In the genomic region with DNA sequence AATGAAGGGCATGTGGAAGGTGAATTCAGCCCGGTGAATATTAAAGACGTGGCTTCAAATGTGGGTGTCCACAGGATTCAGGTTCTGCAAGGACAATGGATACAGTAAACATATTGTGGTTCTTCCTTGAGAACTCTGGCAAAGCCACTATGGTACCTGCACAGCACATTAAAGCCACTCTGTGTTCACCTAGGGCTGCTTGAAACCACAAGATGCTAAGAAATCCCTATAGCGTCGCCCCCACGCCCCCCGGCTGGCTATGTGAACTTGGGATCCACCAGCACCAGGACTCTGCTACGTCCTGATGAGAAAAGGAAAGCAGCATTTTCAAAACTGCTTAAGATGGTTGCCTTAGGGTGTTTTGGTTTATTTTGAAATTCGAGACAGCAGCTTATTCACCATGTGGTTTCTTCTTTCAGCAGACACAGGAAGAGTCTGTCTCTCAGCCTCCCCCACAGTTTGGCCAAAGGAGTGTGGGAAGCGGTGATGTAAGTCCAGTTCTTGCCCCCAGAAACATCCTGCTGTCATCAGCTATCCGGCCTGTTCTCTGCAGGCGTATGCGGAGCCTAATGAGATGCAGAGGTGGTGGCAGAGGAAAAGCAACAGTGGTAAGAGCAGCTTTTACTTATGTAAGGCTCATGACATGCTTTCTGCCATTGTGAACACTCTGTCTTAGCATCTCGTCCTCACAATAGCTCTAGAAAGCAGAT, we compare ENCODE assay signal across 1 cellular context.
TF ChIP-seq lines count a peak whose summit lies in the region.

No MANE protein-coding gene starts in this region.

TF ChIP-seq in K562, 482 proteins besides CTCF, POLR2A, EP300 and RAD21 (continued from another document and continues in another):
- TF ChIP-seq, protein P1, sequence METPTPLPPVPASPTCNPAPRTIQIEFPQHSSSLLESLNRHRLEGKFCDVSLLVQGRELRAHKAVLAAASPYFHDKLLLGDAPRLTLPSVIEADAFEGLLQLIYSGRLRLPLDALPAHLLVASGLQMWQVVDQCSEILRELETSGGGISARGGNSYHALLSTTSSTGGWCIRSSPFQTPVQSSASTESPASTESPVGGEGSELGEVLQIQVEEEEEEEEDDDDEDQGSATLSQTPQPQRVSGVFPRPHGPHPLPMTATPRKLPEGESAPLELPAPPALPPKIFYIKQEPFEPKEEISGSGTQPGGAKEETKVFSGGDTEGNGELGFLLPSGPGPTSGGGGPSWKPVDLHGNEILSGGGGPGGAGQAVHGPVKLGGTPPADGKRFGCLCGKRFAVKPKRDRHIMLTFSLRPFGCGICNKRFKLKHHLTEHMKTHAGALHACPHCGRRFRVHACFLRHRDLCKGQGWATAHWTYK (CRISPR knock-in tag; IDR thresholded peaks at IDR 0.05) = no peak
- TF ChIP-seq TOE1 (IDR thresholded peaks at IDR 0.05; ENCODE audit: borderline replicate concordance) = no peak
- TF ChIP-seq TOE1 (CRISPR knock-in tag; IDR thresholded peaks at IDR 0.05; ENCODE audit: borderline replicate concordance, low read depth) = no peak
- TF ChIP-seq STAT5B (CRISPR knock-in tag; IDR thresholded peaks at IDR 0.05) = no peak
- TF ChIP-seq, protein P2, sequence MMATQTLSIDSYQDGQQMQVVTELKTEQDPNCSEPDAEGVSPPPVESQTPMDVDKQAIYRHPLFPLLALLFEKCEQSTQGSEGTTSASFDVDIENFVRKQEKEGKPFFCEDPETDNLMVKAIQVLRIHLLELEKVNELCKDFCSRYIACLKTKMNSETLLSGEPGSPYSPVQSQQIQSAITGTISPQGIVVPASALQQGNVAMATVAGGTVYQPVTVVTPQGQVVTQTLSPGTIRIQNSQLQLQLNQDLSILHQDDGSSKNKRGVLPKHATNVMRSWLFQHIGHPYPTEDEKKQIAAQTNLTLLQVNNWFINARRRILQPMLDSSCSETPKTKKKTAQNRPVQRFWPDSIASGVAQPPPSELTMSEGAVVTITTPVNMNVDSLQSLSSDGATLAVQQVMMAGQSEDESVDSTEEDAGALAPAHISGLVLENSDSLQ (IDR thresholded peaks at IDR 0.05) = no peak
- peak; percentile 43; the same call in 1 of the 2 replicates for TF ChIP-seq KLF16 (IDR thresholded peaks at IDR 0.05)
- no peak for TF ChIP-seq CAMTA2 (CRISPR knock-in tag; conservative IDR thresholded peaks at IDR 0.05)
- peak; percentile 70; the same call in 1 of the 2 replicates for TF ChIP-seq ZNF175 (CRISPR knock-in tag; IDR thresholded peaks at IDR 0.05; ENCODE audit: low read depth)
- TF ChIP-seq, protein P3, sequence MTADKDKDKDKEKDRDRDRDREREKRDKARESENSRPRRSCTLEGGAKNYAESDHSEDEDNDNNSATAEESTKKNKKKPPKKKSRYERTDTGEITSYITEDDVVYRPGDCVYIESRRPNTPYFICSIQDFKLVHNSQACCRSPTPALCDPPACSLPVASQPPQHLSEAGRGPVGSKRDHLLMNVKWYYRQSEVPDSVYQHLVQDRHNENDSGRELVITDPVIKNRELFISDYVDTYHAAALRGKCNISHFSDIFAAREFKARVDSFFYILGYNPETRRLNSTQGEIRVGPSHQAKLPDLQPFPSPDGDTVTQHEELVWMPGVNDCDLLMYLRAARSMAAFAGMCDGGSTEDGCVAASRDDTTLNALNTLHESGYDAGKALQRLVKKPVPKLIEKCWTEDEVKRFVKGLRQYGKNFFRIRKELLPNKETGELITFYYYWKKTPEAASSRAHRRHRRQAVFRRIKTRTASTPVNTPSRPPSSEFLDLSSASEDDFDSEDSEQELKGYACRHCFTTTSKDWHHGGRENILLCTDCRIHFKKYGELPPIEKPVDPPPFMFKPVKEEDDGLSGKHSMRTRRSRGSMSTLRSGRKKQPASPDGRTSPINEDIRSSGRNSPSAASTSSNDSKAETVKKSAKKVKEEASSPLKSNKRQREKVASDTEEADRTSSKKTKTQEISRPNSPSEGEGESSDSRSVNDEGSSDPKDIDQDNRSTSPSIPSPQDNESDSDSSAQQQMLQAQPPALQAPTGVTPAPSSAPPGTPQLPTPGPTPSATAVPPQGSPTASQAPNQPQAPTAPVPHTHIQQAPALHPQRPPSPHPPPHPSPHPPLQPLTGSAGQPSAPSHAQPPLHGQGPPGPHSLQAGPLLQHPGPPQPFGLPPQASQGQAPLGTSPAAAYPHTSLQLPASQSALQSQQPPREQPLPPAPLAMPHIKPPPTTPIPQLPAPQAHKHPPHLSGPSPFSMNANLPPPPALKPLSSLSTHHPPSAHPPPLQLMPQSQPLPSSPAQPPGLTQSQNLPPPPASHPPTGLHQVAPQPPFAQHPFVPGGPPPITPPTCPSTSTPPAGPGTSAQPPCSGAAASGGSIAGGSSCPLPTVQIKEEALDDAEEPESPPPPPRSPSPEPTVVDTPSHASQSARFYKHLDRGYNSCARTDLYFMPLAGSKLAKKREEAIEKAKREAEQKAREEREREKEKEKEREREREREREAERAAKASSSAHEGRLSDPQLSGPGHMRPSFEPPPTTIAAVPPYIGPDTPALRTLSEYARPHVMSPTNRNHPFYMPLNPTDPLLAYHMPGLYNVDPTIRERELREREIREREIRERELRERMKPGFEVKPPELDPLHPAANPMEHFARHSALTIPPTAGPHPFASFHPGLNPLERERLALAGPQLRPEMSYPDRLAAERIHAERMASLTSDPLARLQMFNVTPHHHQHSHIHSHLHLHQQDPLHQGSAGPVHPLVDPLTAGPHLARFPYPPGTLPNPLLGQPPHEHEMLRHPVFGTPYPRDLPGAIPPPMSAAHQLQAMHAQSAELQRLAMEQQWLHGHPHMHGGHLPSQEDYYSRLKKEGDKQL (CRISPR knock-in tag; IDR thresholded peaks at IDR 0.05; ENCODE audit: borderline replicate concordance) = no peak
- peak in 1 of 2 experiments; percentile 56; a peak in 1 of 4 replicates for TF ChIP-seq MAZ (CRISPR knock-in tag; conservative IDR thresholded peaks at IDR 0.05 in 1 of 2, IDR thresholded peaks at IDR 0.05 in 1 of 2)
- peak; percentile 27; the same call in 1 of the 2 replicates for TF ChIP-seq EGR1 (conservative IDR thresholded peaks at IDR 0.05)
- no peak for TF ChIP-seq MTF1 (CRISPR knock-in tag; IDR thresholded peaks at IDR 0.05; ENCODE audit: borderline replicate concordance)
- TF ChIP-seq RBM25 (IDR thresholded peaks at IDR 0.05; ENCODE audit: low read depth, low read length, severe bottlenecking) = no peak
- TF ChIP-seq ZC3H4 (CRISPR knock-in tag; IDR thresholded peaks at IDR 0.05; ENCODE audit: borderline replicate concordance) = no peak
- TF ChIP-seq BHLHE40 (IDR thresholded peaks at IDR 0.05; ENCODE audit: low read length) = no peak
- TF ChIP-seq, protein P4, sequence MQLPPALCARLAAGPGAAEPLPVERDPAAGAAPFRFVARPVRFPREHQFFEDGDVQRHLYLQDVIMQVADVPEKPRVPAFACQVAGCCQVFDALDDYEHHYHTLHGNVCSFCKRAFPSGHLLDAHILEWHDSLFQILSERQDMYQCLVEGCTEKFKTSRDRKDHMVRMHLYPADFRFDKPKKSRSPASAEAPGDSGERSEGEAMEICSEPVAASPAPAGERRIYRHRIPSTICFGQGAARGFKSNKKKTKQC (CRISPR knock-in tag; IDR thresholded peaks at IDR 0.05) = no peak; the same call in 1 of the 2 replicates
- 0 out of 2 replicates have a peak, but pooled peaks have one; percentile 25 for TF ChIP-seq ATF7 (IDR thresholded peaks at IDR 0.05)
- TF ChIP-seq, protein P5, sequence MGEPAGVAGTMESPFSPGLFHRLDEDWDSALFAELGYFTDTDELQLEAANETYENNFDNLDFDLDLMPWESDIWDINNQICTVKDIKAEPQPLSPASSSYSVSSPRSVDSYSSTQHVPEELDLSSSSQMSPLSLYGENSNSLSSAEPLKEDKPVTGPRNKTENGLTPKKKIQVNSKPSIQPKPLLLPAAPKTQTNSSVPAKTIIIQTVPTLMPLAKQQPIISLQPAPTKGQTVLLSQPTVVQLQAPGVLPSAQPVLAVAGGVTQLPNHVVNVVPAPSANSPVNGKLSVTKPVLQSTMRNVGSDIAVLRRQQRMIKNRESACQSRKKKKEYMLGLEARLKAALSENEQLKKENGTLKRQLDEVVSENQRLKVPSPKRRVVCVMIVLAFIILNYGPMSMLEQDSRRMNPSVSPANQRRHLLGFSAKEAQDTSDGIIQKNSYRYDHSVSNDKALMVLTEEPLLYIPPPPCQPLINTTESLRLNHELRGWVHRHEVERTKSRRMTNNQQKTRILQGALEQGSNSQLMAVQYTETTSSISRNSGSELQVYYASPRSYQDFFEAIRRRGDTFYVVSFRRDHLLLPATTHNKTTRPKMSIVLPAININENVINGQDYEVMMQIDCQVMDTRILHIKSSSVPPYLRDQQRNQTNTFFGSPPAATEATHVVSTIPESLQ (CRISPR knock-in tag; IDR thresholded peaks at IDR 0.05) = no peak
- no peak for TF ChIP-seq NFATC3 (IDR thresholded peaks at IDR 0.05)
- no peak for TF ChIP-seq ETV6 (IDR thresholded peaks at IDR 0.05; ENCODE audit: borderline replicate concordance in 1 of 2, low read depth in 2 of 2, low read length in 1 of 2)
- no peak for TF ChIP-seq ETV6 (CRISPR knock-in tag; IDR thresholded peaks at IDR 0.05; ENCODE audit: borderline replicate concordance)
- TF ChIP-seq ZBTB17 (CRISPR knock-in tag; IDR thresholded peaks at IDR 0.05) = peak; percentile 66
- no peak for TF ChIP-seq JUND (IDR thresholded peaks at IDR 0.05; ENCODE audit: borderline replicate concordance, low read depth, low read length)
- TF ChIP-seq JUND (tag; IDR thresholded peaks at IDR 0.05; ENCODE audit: borderline replicate concordance, low read depth, low read length) = peak; percentile 29; the same call in 1 of the 3 replicates
- no peak for TF ChIP-seq ESRRA (IDR thresholded peaks at IDR 0.05; ENCODE audit: borderline replicate concordance, low read depth)
- TF ChIP-seq MCM7 (IDR thresholded peaks at IDR 0.05) = no peak
- TF ChIP-seq, protein P6, sequence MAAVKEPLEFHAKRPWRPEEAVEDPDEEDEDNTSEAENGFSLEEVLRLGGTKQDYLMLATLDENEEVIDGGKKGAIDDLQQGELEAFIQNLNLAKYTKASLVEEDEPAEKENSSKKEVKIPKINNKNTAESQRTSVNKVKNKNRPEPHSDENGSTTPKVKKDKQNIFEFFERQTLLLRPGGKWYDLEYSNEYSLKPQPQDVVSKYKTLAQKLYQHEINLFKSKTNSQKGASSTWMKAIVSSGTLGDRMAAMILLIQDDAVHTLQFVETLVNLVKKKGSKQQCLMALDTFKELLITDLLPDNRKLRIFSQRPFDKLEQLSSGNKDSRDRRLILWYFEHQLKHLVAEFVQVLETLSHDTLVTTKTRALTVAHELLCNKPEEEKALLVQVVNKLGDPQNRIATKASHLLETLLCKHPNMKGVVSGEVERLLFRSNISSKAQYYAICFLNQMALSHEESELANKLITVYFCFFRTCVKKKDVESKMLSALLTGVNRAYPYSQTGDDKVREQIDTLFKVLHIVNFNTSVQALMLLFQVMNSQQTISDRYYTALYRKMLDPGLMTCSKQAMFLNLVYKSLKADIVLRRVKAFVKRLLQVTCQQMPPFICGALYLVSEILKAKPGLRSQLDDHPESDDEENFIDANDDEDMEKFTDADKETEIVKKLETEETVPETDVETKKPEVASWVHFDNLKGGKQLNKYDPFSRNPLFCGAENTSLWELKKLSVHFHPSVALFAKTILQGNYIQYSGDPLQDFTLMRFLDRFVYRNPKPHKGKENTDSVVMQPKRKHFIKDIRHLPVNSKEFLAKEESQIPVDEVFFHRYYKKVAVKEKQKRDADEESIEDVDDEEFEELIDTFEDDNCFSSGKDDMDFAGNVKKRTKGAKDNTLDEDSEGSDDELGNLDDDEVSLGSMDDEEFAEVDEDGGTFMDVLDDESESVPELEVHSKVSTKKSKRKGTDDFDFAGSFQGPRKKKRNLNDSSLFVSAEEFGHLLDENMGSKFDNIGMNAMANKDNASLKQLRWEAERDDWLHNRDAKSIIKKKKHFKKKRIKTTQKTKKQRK (IDR thresholded peaks at IDR 0.05; ENCODE audit: borderline replicate concordance, low read depth, low read length) = no peak
- TF ChIP-seq L3MBTL2 (IDR thresholded peaks at IDR 0.05) = no peak
- no peak for TF ChIP-seq ZNF79 (CRISPR knock-in tag; IDR thresholded peaks at IDR 0.05; ENCODE audit: low read depth)
- TF ChIP-seq ZKSCAN8 (CRISPR knock-in tag; IDR thresholded peaks at IDR 0.05) = no peak
- TF ChIP-seq RBM17 (IDR thresholded peaks at IDR 0.05; ENCODE audit: borderline replicate concordance, low read depth, low read length) = no peak
- TF ChIP-seq DPF2 (IDR thresholded peaks at IDR 0.05) = no peak
- TF ChIP-seq, protein P7, sequence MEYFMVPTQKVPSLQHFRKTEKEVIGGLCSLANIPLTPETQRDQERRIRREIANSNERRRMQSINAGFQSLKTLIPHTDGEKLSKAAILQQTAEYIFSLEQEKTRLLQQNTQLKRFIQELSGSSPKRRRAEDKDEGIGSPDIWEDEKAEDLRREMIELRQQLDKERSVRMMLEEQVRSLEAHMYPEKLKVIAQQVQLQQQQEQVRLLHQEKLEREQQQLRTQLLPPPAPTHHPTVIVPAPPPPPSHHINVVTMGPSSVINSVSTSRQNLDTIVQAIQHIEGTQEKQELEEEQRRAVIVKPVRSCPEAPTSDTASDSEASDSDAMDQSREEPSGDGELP (CRISPR knock-in tag; IDR thresholded peaks at IDR 0.05; ENCODE audit: borderline replicate concordance) = 0 out of 2 replicates have a peak, but pooled peaks have one; percentile 25
- TF ChIP-seq ZNF778 (CRISPR knock-in tag; IDR thresholded peaks at IDR 0.05) = no peak
- no peak for TF ChIP-seq FOXP1 (CRISPR knock-in tag; IDR thresholded peaks at IDR 0.05)
- TF ChIP-seq EP400 (IDR thresholded peaks at IDR 0.05) = no peak
